ENCODE assay signal across 8 cellular contexts in genomic region chr14:96362965-96363750, GRCh38. TPM values are rescaled to one million over a fixed set of nuclear protein-coding genes. Genes with fewer than 3 reads are reported as not detected.
A peak's percentile ranks its signal among the peaks of the same experiment; 100 is the strongest.
DNase-seq lines count a peak whose midpoint lies in the region; ATAC-seq and TF ChIP-seq lines count a peak whose summit lies in the region.

A gene with protein sequence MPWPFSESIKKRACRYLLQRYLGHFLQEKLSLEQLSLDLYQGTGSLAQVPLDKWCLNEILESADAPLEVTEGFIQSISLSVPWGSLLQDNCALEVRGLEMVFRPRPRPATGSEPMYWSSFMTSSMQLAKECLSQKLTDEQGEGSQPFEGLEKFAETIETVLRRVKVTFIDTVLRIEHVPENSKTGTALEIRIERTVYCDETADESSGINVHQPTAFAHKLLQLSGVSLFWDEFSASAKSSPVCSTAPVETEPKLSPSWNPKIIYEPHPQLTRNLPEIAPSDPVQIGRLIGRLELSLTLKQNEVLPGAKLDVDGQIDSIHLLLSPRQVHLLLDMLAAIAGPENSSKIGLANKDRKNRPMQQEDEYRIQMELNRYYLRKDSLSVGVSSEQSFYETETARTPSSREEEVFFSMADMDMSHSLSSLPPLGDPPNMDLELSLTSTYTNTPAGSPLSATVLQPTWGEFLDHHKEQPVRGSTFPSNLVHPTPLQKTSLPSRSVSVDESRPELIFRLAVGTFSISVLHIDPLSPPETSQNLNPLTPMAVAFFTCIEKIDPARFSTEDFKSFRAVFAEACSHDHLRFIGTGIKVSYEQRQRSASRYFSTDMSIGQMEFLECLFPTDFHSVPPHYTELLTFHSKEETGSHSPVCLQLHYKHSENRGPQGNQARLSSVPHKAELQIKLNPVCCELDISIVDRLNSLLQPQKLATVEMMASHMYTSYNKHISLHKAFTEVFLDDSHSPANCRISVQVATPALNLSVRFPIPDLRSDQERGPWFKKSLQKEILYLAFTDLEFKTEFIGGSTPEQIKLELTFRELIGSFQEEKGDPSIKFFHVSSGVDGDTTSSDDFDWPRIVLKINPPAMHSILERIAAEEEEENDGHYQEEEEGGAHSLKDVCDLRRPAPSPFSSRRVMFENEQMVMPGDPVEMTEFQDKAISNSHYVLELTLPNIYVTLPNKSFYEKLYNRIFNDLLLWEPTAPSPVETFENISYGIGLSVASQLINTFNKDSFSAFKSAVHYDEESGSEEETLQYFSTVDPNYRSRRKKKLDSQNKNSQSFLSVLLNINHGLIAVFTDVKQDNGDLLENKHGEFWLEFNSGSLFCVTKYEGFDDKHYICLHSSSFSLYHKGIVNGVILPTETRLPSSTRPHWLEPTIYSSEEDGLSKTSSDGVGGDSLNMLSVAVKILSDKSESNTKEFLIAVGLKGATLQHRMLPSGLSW (N-terminal part only) (minus strand): TSS chr14:96363341. CDS start chr14:96362976, 365 bp downstream.
A gene with protein sequence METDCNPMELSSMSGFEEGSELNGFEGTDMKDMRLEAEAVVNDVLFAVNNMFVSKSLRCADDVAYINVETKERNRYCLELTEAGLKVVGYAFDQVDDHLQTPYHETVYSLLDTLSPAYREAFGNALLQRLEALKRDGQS (plus strand): TSS chr14:96363526. CDS start chr14:96382248, 18,722 bp downstream.

- H3K27me3 Mint-ChIP-seq in activated T-cell treated with anti-CD3 and anti-CD28 coated beads, Interleukin-2, amount 50 U/mL, for 24 hours: no peaks in the 10 kb centered on the region

- ATAC-seq in GM21619 (IDR thresholded peaks at IDR 0.05; ENCODE audit: unreplicated experiment): peak; percentile 65

- WGBS in esophagus, 2 donors: 0 to 1% methylated on average over 75 to 92 of the region's 92 CpGs

- peak within 1 kb of the TSS; percentile 91 for H3K27ac Mint-ChIP-seq in activated T-cell treated with anti-CD3 and anti-CD28 coated beads, Interleukin-2, amount 50 U/mL, for 24 hours

- H3K4me1 ChIP-seq in esophagus (ENCODE audit: control insufficient read depth in 2 of 2, insufficient read depth in 2 of 2, low read length in 1 of 2): peaks cover 0 to 5% of the 10 kb centered on the region in 2 donors
- H3K4me1 ChIP-seq in muscle layer of colon (ENCODE audit: insufficient read depth, low read length): peaks cover 30% of the 10 kb centered on the region

- H3K27me3 ChIP-seq in esophagus (ENCODE audit: control insufficient read depth in 1 of 2, insufficient read depth in 2 of 2, low read length in 2 of 2) (no peaks in the 10 kb centered on the region), muscle layer of colon (ENCODE audit: control insufficient read depth in 1 of 2, insufficient read depth in 2 of 2, low read length in 2 of 2) (no peaks in the 10 kb centered on the region)

- peak; percentile 80 for DNase-seq in DMS153 (lab: John Stamatoyannopoulos, UW)
- DNase-seq in Jurkat, Clone E6-1 (ENCODE audit: low read depth, low spot score): peak; percentile 89
- peak; percentile 99 for DNase-seq in activated T-cell treated with anti-CD3 and anti-CD28 coated beads, Interleukin-2, amount 50 U/mL, for 24 hours
- peak; percentile 97 to 98 for DNase-seq in stimulated activated CD8-positive, alpha-beta memory T cell treated with anti-CD3 and anti-CD28 coated beads, Interleukin-7, amount 100 ng/mL, for 1 hour (ENCODE audit: low read depth in 2 of 2)

- H3K9me3 ChIP-seq in esophagus (ENCODE audit: control insufficient read depth in 2 of 2, insufficient read depth in 1 of 2, low read depth in 1 of 2, low read length in 1 of 2) (no peaks in the 10 kb centered on the region), muscle layer of colon (ENCODE audit: low read length) (no peaks in the 10 kb centered on the region)

- H3K4me3 Mint-ChIP-seq in activated T-cell treated with anti-CD3 and anti-CD28 coated beads, Interleukin-2, amount 50 U/mL, for 24 hours: peak within 1 kb of the TSS; percentile 92

- H3K9ac ChIP-seq in muscle layer of colon (ENCODE audit: low read length): peak within 1 kb of the TSS; percentile 79

- H3K36me3 ChIP-seq in esophagus (ENCODE audit: control insufficient read depth in 2 of 2, insufficient read depth in 2 of 2, low read length in 1 of 2) (no peaks in the 10 kb centered on the region), muscle layer of colon (ENCODE audit: insufficient read depth, low read length) (no peaks in the 10 kb centered on the region)

- peak within 1 kb of the TSS; percentile 87 for H3K4me3 ChIP-seq in Jurkat, Clone E6-1 (ENCODE audit: low read length)
- H3K4me3 ChIP-seq in esophagus (ENCODE audit: low read depth in 1 of 2, low read length in 2 of 2) (peak within 1 kb of the TSS; percentile 84 to 93), muscle layer of colon (ENCODE audit: low read depth in 1 of 2, low read length in 2 of 2) (peak within 1 kb of the TSS; percentile 93 to 94)

- H3K9me3 Mint-ChIP-seq in activated T-cell treated with anti-CD3 and anti-CD28 coated beads, Interleukin-2, amount 50 U/mL, for 24 hours: no peaks in the 10 kb centered on the region

- H3K4me1 Mint-ChIP-seq in activated T-cell treated with anti-CD3 and anti-CD28 coated beads, Interleukin-2, amount 50 U/mL, for 24 hours (ENCODE audit: low read depth): peaks cover 57% of the 10 kb centered on the region

- H3K27ac ChIP-seq in esophagus (ENCODE audit: low read depth in 2 of 2, low read length in 1 of 2) (peak within 1 kb of the TSS; percentile 93 to 97), muscle layer of colon (ENCODE audit: low read depth, low read length) (peak within 1 kb of the TSS; percentile 98)

- H3K36me3 Mint-ChIP-seq in activated T-cell treated with anti-CD3 and anti-CD28 coated beads, Interleukin-2, amount 50 U/mL, for 24 hours (ENCODE audit: low read depth): peaks cover 25% of the 10 kb centered on the region

TF ChIP-seq in PFSK-1, 5 proteins besides CTCF, POLR2A, EP300 and RAD21:
- TF ChIP-seq POLR2AphosphoS5 (IDR thresholded peaks at IDR 0.05; ENCODE audit: low read depth, low read length) (0 out of 2 replicates have a peak, but pooled peaks have one; percentile 27), SIN3A (IDR thresholded peaks at IDR 0.05; ENCODE audit: borderline replicate concordance, insufficient read depth, low read length) (no peak), FOXP2 (optimal IDR thresholded peaks at IDR 0.05; ENCODE audit: borderline replicate concordance, extremely low read depth, extremely low read length, insufficient read depth) (peak; percentile 81), TAF1 (IDR thresholded peaks at IDR 0.05; ENCODE audit: borderline replicate concordance, insufficient read depth, low read length) (no peak)
- TF ChIP-seq, protein P1, sequence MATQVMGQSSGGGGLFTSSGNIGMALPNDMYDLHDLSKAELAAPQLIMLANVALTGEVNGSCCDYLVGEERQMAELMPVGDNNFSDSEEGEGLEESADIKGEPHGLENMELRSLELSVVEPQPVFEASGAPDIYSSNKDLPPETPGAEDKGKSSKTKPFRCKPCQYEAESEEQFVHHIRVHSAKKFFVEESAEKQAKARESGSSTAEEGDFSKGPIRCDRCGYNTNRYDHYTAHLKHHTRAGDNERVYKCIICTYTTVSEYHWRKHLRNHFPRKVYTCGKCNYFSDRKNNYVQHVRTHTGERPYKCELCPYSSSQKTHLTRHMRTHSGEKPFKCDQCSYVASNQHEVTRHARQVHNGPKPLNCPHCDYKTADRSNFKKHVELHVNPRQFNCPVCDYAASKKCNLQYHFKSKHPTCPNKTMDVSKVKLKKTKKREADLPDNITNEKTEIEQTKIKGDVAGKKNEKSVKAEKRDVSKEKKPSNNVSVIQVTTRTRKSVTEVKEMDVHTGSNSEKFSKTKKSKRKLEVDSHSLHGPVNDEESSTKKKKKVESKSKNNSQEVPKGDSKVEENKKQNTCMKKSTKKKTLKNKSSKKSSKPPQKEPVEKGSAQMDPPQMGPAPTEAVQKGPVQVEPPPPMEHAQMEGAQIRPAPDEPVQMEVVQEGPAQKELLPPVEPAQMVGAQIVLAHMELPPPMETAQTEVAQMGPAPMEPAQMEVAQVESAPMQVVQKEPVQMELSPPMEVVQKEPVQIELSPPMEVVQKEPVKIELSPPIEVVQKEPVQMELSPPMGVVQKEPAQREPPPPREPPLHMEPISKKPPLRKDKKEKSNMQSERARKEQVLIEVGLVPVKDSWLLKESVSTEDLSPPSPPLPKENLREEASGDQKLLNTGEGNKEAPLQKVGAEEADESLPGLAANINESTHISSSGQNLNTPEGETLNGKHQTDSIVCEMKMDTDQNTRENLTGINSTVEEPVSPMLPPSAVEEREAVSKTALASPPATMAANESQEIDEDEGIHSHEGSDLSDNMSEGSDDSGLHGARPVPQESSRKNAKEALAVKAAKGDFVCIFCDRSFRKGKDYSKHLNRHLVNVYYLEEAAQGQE (IDR thresholded peaks at IDR 0.05; ENCODE audit: insufficient read depth in 1 of 2, low read depth in 2 of 2, low read length in 2 of 2): no peak

RNA-seq across cellular contexts. Expression of the first gene that starts in this region (rescaled TPM):
- 7.8 TPM for polyA plus RNA-seq in Jurkat, Clone E6-1 (2012; ENCODE audit: insufficient read depth, insufficient read length)
- 3.2 TPM for polyA plus RNA-seq in PFSK-1 (2012; ENCODE audit: insufficient read length, low read depth)
- 1 to 10 TPM; 2.9 to 3.3 TPM for polyA plus RNA-seq in esophagus

RNA-seq across cellular contexts. Expression of the second gene that starts in this region (rescaled TPM):
- 18.7 TPM for polyA plus RNA-seq in Jurkat, Clone E6-1 (2012; ENCODE audit: insufficient read depth, insufficient read length)
- 7.4 TPM for polyA plus RNA-seq in PFSK-1 (2012; ENCODE audit: insufficient read length, low read depth)
- polyA plus RNA-seq in esophagus: 10 to 100 TPM; 18.1 to 41.5 TPM

Comparison
In these comparisons a context has a peak if more than half of its experiments do, and no peak if none do; other contexts are left out.
1. Peak in every context shown above with its lines: DNase-seq, ATAC-seq, H3K4me3 ChIP-seq and H3K27ac ChIP-seq.